Comparison of ENCODE assay signal across 1 cellular context in genomic region chr1:236604218-236605029, GRCh38.
TF ChIP-seq lines count a peak whose summit lies in the region.

A gene with protein sequence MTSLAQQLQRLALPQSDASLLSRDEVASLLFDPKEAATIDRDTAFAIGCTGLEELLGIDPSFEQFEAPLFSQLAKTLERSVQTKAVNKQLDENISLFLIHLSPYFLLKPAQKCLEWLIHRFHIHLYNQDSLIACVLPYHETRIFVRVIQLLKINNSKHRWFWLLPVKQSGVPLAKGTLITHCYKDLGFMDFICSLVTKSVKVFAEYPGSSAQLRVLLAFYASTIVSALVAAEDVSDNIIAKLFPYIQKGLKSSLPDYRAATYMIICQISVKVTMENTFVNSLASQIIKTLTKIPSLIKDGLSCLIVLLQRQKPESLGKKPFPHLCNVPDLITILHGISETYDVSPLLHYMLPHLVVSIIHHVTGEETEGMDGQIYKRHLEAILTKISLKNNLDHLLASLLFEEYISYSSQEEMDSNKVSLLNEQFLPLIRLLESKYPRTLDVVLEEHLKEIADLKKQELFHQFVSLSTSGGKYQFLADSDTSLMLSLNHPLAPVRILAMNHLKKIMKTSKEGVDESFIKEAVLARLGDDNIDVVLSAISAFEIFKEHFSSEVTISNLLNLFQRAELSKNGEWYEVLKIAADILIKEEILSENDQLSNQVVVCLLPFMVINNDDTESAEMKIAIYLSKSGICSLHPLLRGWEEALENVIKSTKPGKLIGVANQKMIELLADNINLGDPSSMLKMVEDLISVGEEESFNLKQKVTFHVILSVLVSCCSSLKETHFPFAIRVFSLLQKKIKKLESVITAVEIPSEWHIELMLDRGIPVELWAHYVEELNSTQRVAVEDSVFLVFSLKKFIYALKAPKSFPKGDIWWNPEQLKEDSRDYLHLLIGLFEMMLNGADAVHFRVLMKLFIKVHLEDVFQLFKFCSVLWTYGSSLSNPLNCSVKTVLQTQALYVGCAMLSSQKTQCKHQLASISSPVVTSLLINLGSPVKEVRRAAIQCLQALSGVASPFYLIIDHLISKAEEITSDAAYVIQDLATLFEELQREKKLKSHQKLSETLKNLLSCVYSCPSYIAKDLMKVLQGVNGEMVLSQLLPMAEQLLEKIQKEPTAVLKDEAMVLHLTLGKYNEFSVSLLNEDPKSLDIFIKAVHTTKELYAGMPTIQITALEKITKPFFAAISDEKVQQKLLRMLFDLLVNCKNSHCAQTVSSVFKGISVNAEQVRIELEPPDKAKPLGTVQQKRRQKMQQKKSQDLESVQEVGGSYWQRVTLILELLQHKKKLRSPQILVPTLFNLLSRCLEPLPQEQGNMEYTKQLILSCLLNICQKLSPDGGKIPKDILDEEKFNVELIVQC (N-terminal part only) (minus strand): TSS chr1:236604516. CDS start chr1:236604095, 421 bp downstream.

TF ChIP-seq in K562, 482 proteins besides CTCF, POLR2A, EP300 and RAD21 (continued from another document and continues in another):
- TF ChIP-seq, protein P1, sequence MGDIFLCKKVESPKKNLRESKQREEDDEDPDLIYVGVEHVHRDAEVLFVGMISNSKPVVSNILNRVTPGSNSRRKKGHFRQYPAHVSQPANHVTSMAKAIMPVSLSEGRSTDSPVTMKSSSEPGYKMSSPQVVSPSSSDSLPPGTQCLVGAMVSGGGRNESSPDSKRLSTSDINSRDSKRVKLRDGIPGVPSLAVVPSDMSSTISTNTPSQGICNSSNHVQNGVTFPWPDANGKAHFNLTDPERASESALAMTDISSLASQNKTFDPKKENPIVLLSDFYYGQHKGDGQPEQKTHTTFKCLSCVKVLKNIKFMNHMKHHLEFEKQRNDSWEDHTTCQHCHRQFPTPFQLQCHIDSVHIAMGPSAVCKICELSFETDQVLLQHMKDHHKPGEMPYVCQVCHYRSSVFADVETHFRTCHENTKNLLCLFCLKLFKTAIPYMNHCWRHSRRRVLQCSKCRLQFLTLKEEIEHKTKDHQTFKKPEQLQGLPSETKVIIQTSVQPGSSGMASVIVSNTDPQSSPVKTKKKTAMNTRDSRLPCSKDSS (IDR thresholded peaks at IDR 0.05; ENCODE audit: low read depth, partially characterized antibody): no peak
- TF ChIP-seq ZBED1 (IDR thresholded peaks at IDR 0.05): 0 out of 2 replicates have a peak, but pooled peaks have one; percentile 15
- no peak for TF ChIP-seq U2AF2 (optimal IDR thresholded peaks at IDR 0.05; ENCODE audit: low read depth, low read length)
- no peak for TF ChIP-seq BRF1 (IDR thresholded peaks at IDR 0.05; ENCODE audit: borderline replicate concordance, extremely low read depth, insufficient read length)
- no peak for TF ChIP-seq ZNF778 (CRISPR knock-in tag; IDR thresholded peaks at IDR 0.05)
- peak; percentile 65; the same call in 1 of the 2 replicates for TF ChIP-seq ZKSCAN8 (CRISPR knock-in tag; IDR thresholded peaks at IDR 0.05)
- no peak for TF ChIP-seq FOXO4 (CRISPR knock-in tag; IDR thresholded peaks at IDR 0.05)
- no peak for TF ChIP-seq ZNF445 (CRISPR knock-in tag; IDR thresholded peaks at IDR 0.05; ENCODE audit: low read depth)
- peak; percentile 80 for TF ChIP-seq HDAC2 (IDR thresholded peaks at IDR 0.05)
- TF ChIP-seq ZNF134 (CRISPR knock-in tag; conservative IDR thresholded peaks at IDR 0.05): 0 out of 2 replicates have a peak, but pooled peaks have one; percentile 15
- TF ChIP-seq DNMT1 (IDR thresholded peaks at IDR 0.05): no peak
- TF ChIP-seq, protein P2, sequence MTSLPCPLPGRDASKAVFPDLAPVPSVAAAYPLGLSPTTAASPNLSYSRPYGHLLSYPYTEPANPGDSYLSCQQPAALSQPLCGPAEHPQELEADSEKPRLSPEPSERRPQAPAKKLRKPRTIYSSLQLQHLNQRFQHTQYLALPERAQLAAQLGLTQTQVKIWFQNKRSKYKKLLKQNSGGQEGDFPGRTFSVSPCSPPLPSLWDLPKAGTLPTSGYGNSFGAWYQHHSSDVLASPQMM (CRISPR knock-in tag; IDR thresholded peaks at IDR 0.05): no peak
- TF ChIP-seq SIN3B (IDR thresholded peaks at IDR 0.05; ENCODE audit: low read depth): peak; percentile 88
- TF ChIP-seq PCBP1 (IDR thresholded peaks at IDR 0.05; ENCODE audit: low read depth, low read length, poor library complexity, severe bottlenecking): no peak
- TF ChIP-seq ZNF24 (IDR thresholded peaks at IDR 0.05): peak; percentile 89
- TF ChIP-seq NR2C1 (IDR thresholded peaks at IDR 0.05): peak; percentile 84
- peak; percentile 89 for TF ChIP-seq NR2C1 (tag; IDR thresholded peaks at IDR 0.05)
- peak; percentile 99 for TF ChIP-seq MYC (IDR thresholded peaks at IDR 0.05; ENCODE audit: low read depth, low read length)
- peak; percentile 28; the same call in 1 of the 2 replicates for TF ChIP-seq MYC (CRISPR knock-in tag; IDR thresholded peaks at IDR 0.05; ENCODE audit: borderline replicate concordance, low read depth)
- TF ChIP-seq ILF3 (IDR thresholded peaks at IDR 0.05; ENCODE audit: borderline replicate concordance): no peak
- TF ChIP-seq SMARCA4 (IDR thresholded peaks at IDR 0.05): peak; percentile 56; the same call in 1 of the 2 replicates
- TF ChIP-seq GMEB1 (CRISPR knock-in tag; IDR thresholded peaks at IDR 0.05): no peak
- no peak for TF ChIP-seq ZNF217 (CRISPR knock-in tag; IDR thresholded peaks at IDR 0.05)
- no peak for TF ChIP-seq ZNF347 (CRISPR knock-in tag; IDR thresholded peaks at IDR 0.05; ENCODE audit: low read depth)
- no peak; the same call in 1 of the 2 replicates for TF ChIP-seq TGIF2 (CRISPR knock-in tag; IDR thresholded peaks at IDR 0.05)
- no peak for TF ChIP-seq THAP12 (CRISPR knock-in tag; IDR thresholded peaks at IDR 0.05)
- 0 out of 2 replicates have a peak, but pooled peaks have one; percentile 19 for TF ChIP-seq SMARCE1 (IDR thresholded peaks at IDR 0.05)
- no peak for TF ChIP-seq ZNF408 (CRISPR knock-in tag; IDR thresholded peaks at IDR 0.05; ENCODE audit: low read depth)
- peak; percentile 77 for TF ChIP-seq HCFC1 (IDR thresholded peaks at IDR 0.05; ENCODE audit: low read depth, low read length)
- TF ChIP-seq ZNF696 (CRISPR knock-in tag; conservative IDR thresholded peaks at IDR 0.05): no peak
- no peak for TF ChIP-seq BRCA1 (IDR thresholded peaks at IDR 0.05)
- TF ChIP-seq BRCA1 (CRISPR knock-in tag; IDR thresholded peaks at IDR 0.05): no peak
- TF ChIP-seq CBX5 (IDR thresholded peaks at IDR 0.05; ENCODE audit: borderline replicate concordance, low read depth): no peak
- peak in 1 of 2 experiments; percentile 76; a peak in 1 of 4 replicates for TF ChIP-seq ETV6 (IDR thresholded peaks at IDR 0.05; ENCODE audit: borderline replicate concordance in 1 of 2, low read depth in 2 of 2, low read length in 1 of 2)
- TF ChIP-seq ETV6 (CRISPR knock-in tag; IDR thresholded peaks at IDR 0.05; ENCODE audit: borderline replicate concordance): peak; percentile 59; the same call in 1 of the 2 replicates
- TF ChIP-seq PHF21A (IDR thresholded peaks at IDR 0.05; ENCODE audit: borderline replicate concordance, low read depth): 0 out of 2 replicates have a peak, but pooled peaks have one; percentile 45
- no peak for TF ChIP-seq FOXA3 (CRISPR knock-in tag; conservative IDR thresholded peaks at IDR 0.05 in 1 of 2, IDR thresholded peaks at IDR 0.05 in 1 of 2)
- TF ChIP-seq ZBTB26 (CRISPR knock-in tag; IDR thresholded peaks at IDR 0.05): no peak
- no peak for TF ChIP-seq MEF2D (tag; conservative IDR thresholded peaks at IDR 0.05; ENCODE audit: low read depth)
- no peak for TF ChIP-seq SIX5 (IDR thresholded peaks at IDR 0.05; ENCODE audit: borderline replicate concordance in 1 of 2, insufficient read depth in 1 of 2, low read depth in 1 of 2, low read length in 2 of 2)
- TF ChIP-seq CREM (IDR thresholded peaks at IDR 0.05; ENCODE audit: low read depth): peak; percentile 90
- peak; percentile 46 for TF ChIP-seq HNRNPLL (IDR thresholded peaks at IDR 0.05; ENCODE audit: low read depth, low read length, poor library complexity, severe bottlenecking)
- TF ChIP-seq, protein P3, sequence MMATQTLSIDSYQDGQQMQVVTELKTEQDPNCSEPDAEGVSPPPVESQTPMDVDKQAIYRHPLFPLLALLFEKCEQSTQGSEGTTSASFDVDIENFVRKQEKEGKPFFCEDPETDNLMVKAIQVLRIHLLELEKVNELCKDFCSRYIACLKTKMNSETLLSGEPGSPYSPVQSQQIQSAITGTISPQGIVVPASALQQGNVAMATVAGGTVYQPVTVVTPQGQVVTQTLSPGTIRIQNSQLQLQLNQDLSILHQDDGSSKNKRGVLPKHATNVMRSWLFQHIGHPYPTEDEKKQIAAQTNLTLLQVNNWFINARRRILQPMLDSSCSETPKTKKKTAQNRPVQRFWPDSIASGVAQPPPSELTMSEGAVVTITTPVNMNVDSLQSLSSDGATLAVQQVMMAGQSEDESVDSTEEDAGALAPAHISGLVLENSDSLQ (IDR thresholded peaks at IDR 0.05): peak; percentile 63
- TF ChIP-seq, protein P4, sequence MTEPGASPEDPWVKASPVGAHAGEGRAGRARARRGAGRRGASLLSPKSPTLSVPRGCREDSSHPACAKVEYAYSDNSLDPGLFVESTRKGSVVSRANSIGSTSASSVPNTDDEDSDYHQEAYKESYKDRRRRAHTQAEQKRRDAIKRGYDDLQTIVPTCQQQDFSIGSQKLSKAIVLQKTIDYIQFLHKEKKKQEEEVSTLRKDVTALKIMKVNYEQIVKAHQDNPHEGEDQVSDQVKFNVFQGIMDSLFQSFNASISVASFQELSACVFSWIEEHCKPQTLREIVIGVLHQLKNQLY (CRISPR knock-in tag; conservative IDR thresholded peaks at IDR 0.05): no peak
- no peak for TF ChIP-seq MYNN (IDR thresholded peaks at IDR 0.05)
- TF ChIP-seq MYNN (CRISPR knock-in tag; IDR thresholded peaks at IDR 0.05): no peak
- no peak for TF ChIP-seq PYGO2 (tag; IDR thresholded peaks at IDR 0.05)
- TF ChIP-seq ZNF449 (CRISPR knock-in tag; IDR thresholded peaks at IDR 0.05): no peak
- TF ChIP-seq SNIP1 (IDR thresholded peaks at IDR 0.05; ENCODE audit: low read depth): no peak
- peak; percentile 23; the same call in 1 of the 2 replicates for TF ChIP-seq CC2D1A (IDR thresholded peaks at IDR 0.05)
- no peak for TF ChIP-seq SLC30A9 (CRISPR knock-in tag; IDR thresholded peaks at IDR 0.05)
- TF ChIP-seq IRF2 (CRISPR knock-in tag; IDR thresholded peaks at IDR 0.05): no peak
- peak; percentile 88 for TF ChIP-seq PHF8 (IDR thresholded peaks at IDR 0.05; ENCODE audit: borderline replicate concordance, low read length)
